8 cellular contexts compared by ENCODE assay signal in the genomic region with DNA sequence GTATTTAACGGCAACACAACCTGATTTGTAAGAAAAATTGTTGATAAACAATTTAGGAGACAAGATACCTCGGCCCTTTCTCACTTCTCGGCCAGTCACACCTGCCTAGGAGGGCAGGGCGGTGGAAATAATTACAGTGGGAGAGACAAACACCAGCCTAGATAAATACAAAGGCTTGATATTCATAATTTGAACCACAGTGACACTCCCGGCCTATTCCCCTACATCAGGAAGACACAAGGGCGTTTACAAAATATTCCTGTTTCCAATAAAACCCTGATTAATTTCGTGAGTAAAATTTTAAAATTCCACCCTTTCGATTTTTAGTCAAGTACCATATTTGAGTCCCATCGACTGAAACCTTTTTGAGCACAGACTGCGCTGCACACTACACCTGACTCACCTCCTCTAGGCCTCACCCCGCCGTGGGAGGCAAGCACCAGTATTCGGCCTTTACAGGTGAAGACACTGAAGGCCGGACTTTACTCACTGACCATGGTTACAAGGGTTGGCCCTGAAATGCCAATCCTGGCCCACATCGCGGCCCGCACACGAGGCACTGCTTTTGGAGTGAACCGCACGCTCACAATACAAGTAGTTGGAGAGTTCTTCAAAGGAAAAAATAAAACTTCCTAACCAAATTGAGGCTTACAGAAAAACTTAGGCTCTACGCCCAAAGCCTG. TPM values are rescaled to one million over a fixed set of nuclear protein-coding genes. Genes with fewer than 3 reads are reported as not detected.
DNase-seq lines count a peak whose midpoint lies in the region; ATAC-seq and TF ChIP-seq lines count a peak whose summit lies in the region.

No MANE protein-coding gene starts in this region.

- no CpG with 5 or more reads among the region's 21 CpGs for WGBS in neuronal stem cell (ENCODE audit: extremely low coverage in 2 of 2, insufficient read length in 2 of 2, insufficient replicate concordance in 1 of 2), 2 donors
- 5% methylated on average over 21 of the region's 21 CpGs for WGBS in urinary bladder

- H3K27me3 ChIP-seq in neuronal stem cell (ENCODE audit: control insufficient read depth in 3 of 3, insufficient read depth in 3 of 3, low read depth in 1 of 3, low read length in 3 of 3) = no peaks in the 10 kb centered on the region

- peak overlapping the region; percentile 71 for H3K4me3 ChIP-seq in fibroblast of villous mesenchyme (ENCODE audit: low read depth, low read length)
- H3K4me3 ChIP-seq in neuronal stem cell (ENCODE audit: low read length in 2 of 2) = peak overlapping the region; percentile 69 to 92
- peak overlapping the region; percentile 62 for H3K4me3 ChIP-seq in urinary bladder (ENCODE audit: low read depth, low read length)

- peaks cover 20% of the 10 kb centered on the region for H3K4me1 Mint-ChIP-seq in activated T-helper 17 cell treated with anti-CD3 and anti-CD28 coated beads, Interleukin-2, amount 50 U/mL, for 72 hours

- H3K18ac ChIP-seq in neuronal stem cell (ENCODE audit: low read length) = peak overlapping the region; percentile 98

- peak overlapping the region; percentile 85 for H3K4me3 Mint-ChIP-seq in activated T-helper 17 cell treated with anti-CD3 and anti-CD28 coated beads, Interleukin-2, amount 50 U/mL, for 72 hours

- peaks cover 0 to 12% of the 10 kb centered on the region in 2 donors for H3K9me3 ChIP-seq in neuronal stem cell (replicated peaks in 1 of 2; ENCODE audit: control insufficient read depth in 2 of 2, insufficient read depth in 1 of 2, low read depth in 1 of 2, low read length in 2 of 2)

- H4K8ac ChIP-seq in neuronal stem cell (ENCODE audit: low read depth, low read length) = no peak overlapping the region

- DNase-seq in NCI-H748 (lab: John Stamatoyannopoulos, UW; ENCODE audit: unreplicated experiment) (peak; percentile 49), fibroblast of villous mesenchyme (ENCODE audit: low read depth) (peak; percentile 55), neuronal stem cell (ENCODE audit: low spot score) (no peak), retina (no peak)

- peaks cover 56% of the 10 kb centered on the region for H3K36me3 Mint-ChIP-seq in activated T-helper 17 cell treated with anti-CD3 and anti-CD28 coated beads, Interleukin-2, amount 50 U/mL, for 72 hours (ENCODE audit: low read depth)

- H2AFZ ChIP-seq in neuronal stem cell (ENCODE audit: low read length) = peak overlapping the region; percentile 87

- H3K14ac ChIP-seq in neuronal stem cell (ENCODE audit: low read length) = peak overlapping the region; percentile 75

- no peak overlapping the region for H2BK15ac ChIP-seq in neuronal stem cell (ENCODE audit: low read length)

- no peak overlapping the region for H4K91ac ChIP-seq in neuronal stem cell (ENCODE audit: low read depth, low read length, poor library complexity)

- no peak overlapping the region for H2BK12ac ChIP-seq in neuronal stem cell (ENCODE audit: low read length)

- peak overlapping the region; percentile 95 for H3K27ac ChIP-seq in neuronal stem cell (replicated peaks; ENCODE audit: low read length)
- peak overlapping the region; percentile 93 for H3K27ac ChIP-seq in urinary bladder (ENCODE audit: low read depth)

- ATAC-seq in GM19397 (IDR thresholded peaks at IDR 0.05; ENCODE audit: unreplicated experiment) (peak; percentile 19), HG02798 (IDR thresholded peaks at IDR 0.05; ENCODE audit: poor library complexity, unreplicated experiment) (no peak)
- ATAC-seq in activated T-helper 17 cell treated with anti-CD3 and anti-CD28 coated beads, Interleukin-2, amount 50 U/mL, for 72 hours (replicated peaks) = peak; percentile 77

- peak overlapping the region; percentile 91 for H2BK5ac ChIP-seq in neuronal stem cell (ENCODE audit: low read length)

- peak overlapping the region; percentile 93 for H3K9ac ChIP-seq in neuronal stem cell (ENCODE audit: low read depth, low read length, poor library complexity)

- H3K79me1 ChIP-seq in neuronal stem cell (ENCODE audit: low read depth, low read length) = peaks cover 4% of the 10 kb centered on the region

- H3K4me1 ChIP-seq in neuronal stem cell (ENCODE audit: control insufficient read depth in 2 of 2, insufficient read depth in 1 of 2, low read depth in 1 of 2, low read length in 2 of 2) (peaks cover 3% of the 10 kb centered on the region in 2 donors), urinary bladder (ENCODE audit: insufficient read depth) (peaks cover 2% of the 10 kb centered on the region)

- no peak for TF ChIP-seq CTCF in fibroblast of villous mesenchyme (IDR thresholded peaks at IDR 0.05; ENCODE audit: insufficient read depth, low read depth, low read length)

- no peaks in the 10 kb centered on the region for H3K27me3 Mint-ChIP-seq in activated T-helper 17 cell treated with anti-CD3 and anti-CD28 coated beads, Interleukin-2, amount 50 U/mL, for 72 hours

- H3K9me3 Mint-ChIP-seq in activated T-helper 17 cell treated with anti-CD3 and anti-CD28 coated beads, Interleukin-2, amount 50 U/mL, for 72 hours = peaks cover 4% of the 10 kb centered on the region

- peak overlapping the region; percentile 82 for H2BK120ac ChIP-seq in neuronal stem cell (ENCODE audit: low read depth, low read length)

- H3K4ac ChIP-seq in neuronal stem cell (ENCODE audit: low read length) = peak overlapping the region; percentile 81

- H3K23ac ChIP-seq in neuronal stem cell (ENCODE audit: low read depth, low read length, poor library complexity) = peak overlapping the region; percentile 92

- H3K27ac Mint-ChIP-seq in activated T-helper 17 cell treated with anti-CD3 and anti-CD28 coated beads, Interleukin-2, amount 50 U/mL, for 72 hours = peak overlapping the region; percentile 98

- H3K4me2 ChIP-seq in neuronal stem cell (ENCODE audit: insufficient read depth, low read length, poor library complexity, severe bottlenecking) = peak overlapping the region; percentile 64

- peak overlapping the region; percentile 95 for H2AK5ac ChIP-seq in neuronal stem cell (ENCODE audit: low read depth, low read length)

- H3K36me3 ChIP-seq in neuronal stem cell (replicated peaks in 1 of 2; ENCODE audit: control insufficient read depth in 2 of 2, insufficient read depth in 2 of 2, low read length in 2 of 2) = peaks cover 0 to 18% of the 10 kb centered on the region in 2 donors
- no peaks in the 10 kb centered on the region for H3K36me3 ChIP-seq in urinary bladder (ENCODE audit: insufficient read depth)

RNA-seq across cellular contexts. Expression of a gene that starts 0.8 kb away (rescaled TPM):
- 100 to 1,000 TPM; 154 to 222 TPM for total RNA-seq in activated T-helper 17 cell treated with anti-CD3 and anti-CD28 coated beads, Interleukin-2, amount 50 U/mL, for 72 hours
- total RNA-seq in fibroblast of villous mesenchyme = 92.1 and 133 TPM in 2 replicates
- polyA plus RNA-seq in neuronal stem cell (2013, experiment 1 of 2) = 119 TPM
- polyA plus RNA-seq in neuronal stem cell (2013, experiment 2 of 2) = 123 TPM
- 170 TPM for total RNA-seq in urinary bladder
- 66.9 TPM for polyA plus RNA-seq in urinary bladder

RNA-seq across cellular contexts. Expression of a gene that starts 39.3 kb away (rescaled TPM):
- total RNA-seq in activated T-helper 17 cell treated with anti-CD3 and anti-CD28 coated beads, Interleukin-2, amount 50 U/mL, for 72 hours = 10 to 100 TPM; 33.1 to 59.3 TPM
- total RNA-seq in fibroblast of villous mesenchyme (45.1 and 53.1 TPM in 2 replicates), urinary bladder (29.5 TPM)
- 10.3 TPM for polyA plus RNA-seq in neuronal stem cell (2013, experiment 1 of 2)
- polyA plus RNA-seq in neuronal stem cell (2013, experiment 2 of 2) = 11.1 TPM
- 9.1 TPM for polyA plus RNA-seq in urinary bladder

Comparison
In these comparisons a context has a peak if more than half of its experiments do, and no peak if none do; other contexts are left out.
1. DNase-seq: peak in NCI-H748 (single experiment) and fibroblast of villous mesenchyme (single experiment); none in neuronal stem cell (single experiment) and retina (single experiment).
2. Peak in every context shown above with its lines, with median percentiles within 50 percentile points of each other: H3K4me3 ChIP-seq.